16 cellular contexts compared by ENCODE assay signal in genomic region chr10:110885932-110886674, GRCh38. TPM values are rescaled to one million over a fixed set of nuclear protein-coding genes. Genes with fewer than 3 reads are reported as not detected.
A peak's percentile ranks its signal among the peaks of the same experiment; 100 is the strongest.
DNase-seq lines count a peak whose midpoint lies in the region; ATAC-seq, FAIRE-seq and TF ChIP-seq lines count a peak whose summit lies in the region.
"Had no signal": no experiment of that assay in that cellular context is flagged by ENCODE, and none has a peak within 500 bp of the region (broad histone marks: within the 10 kb centered on the region; RNA-seq: fewer than 3 reads in every experiment).

No MANE protein-coding gene starts in this region.

- H3K27ac Mint-ChIP-seq in CD4-positive, alpha-beta memory T cell = peak overlapping the region; percentile 5 to 84 (median 76)
- no peak overlapping the region for H3K27ac Mint-ChIP-seq in astrocyte (ENCODE audit: unreplicated experiment)
- H3K27ac Mint-ChIP-seq: activated CD4-positive, alpha-beta T cell treated with anti-CD3 and anti-CD28 coated beads, Interleukin-2, amount 10 ng/mL, durations not matched to agents 24 days and 14 days; T-helper 1 cell treated with Interleukin-12 subunit alpha and Interleukin-12 subunit beta and Interleukin-4 antibody, amounts not matched to agents 30 μg/mL and 1 μg/mL, for 36 hours had no signal

- no peak overlapping the region for H3K4me3 ChIP-seq in CD4-positive, alpha-beta memory T cell (ENCODE audit: low read length in 2 of 2)
- H3K4me3 ChIP-seq in astrocyte (ENCODE audit: insufficient read depth, low read depth, low read length) (no peak overlapping the region), neutrophil (ENCODE audit: low read depth in 1 of 2, low read length in 1 of 2) (no peak overlapping the region)

- peak overlapping the region; percentile 35 for H3K4me2 ChIP-seq in astrocyte (ENCODE audit: low read length)

- H3K79me2 ChIP-seq in astrocyte (ENCODE audit: insufficient read depth, low read length) = no peaks in the 10 kb centered on the region

- H3K4me3 Mint-ChIP-seq in CD4-positive, alpha-beta memory T cell = peak overlapping the region in 5 of 8 donors; percentile 1 to 57 (median 35)
- H3K4me3 Mint-ChIP-seq in astrocyte (ENCODE audit: unreplicated experiment) = no peak overlapping the region
- H3K4me3 Mint-ChIP-seq: activated CD4-positive, alpha-beta T cell treated with anti-CD3 and anti-CD28 coated beads, Interleukin-2, amount 10 ng/mL, durations not matched to agents 24 days and 14 days; T-helper 1 cell treated with Interleukin-12 subunit alpha and Interleukin-12 subunit beta and Interleukin-4 antibody, amounts not matched to agents 30 μg/mL and 1 μg/mL, for 36 hours had no signal

- DNase-seq in CD4-positive, alpha-beta memory T cell = no peak
- DNase-seq in GM19239 (ENCODE audit: insufficient read length, low spot score) (no peak), astrocyte (ENCODE audit: low read depth) (no peak), 8988T (no peak), COR-L47 (lab: John Stamatoyannopoulos, UW) (no peak)
- DNase-seq: activated CD4-positive, alpha-beta T cell treated with anti-CD3 and anti-CD28 coated beads, Interleukin-2, amount 10 ng/mL, durations not matched to agents 24 days and 14 days; activated gamma-delta T cell treated with Interleukin-2 at 50 U/mL for 16 hours; glutamatergic neuron; NCI-H1694; NCI-H524 treated with DMSO at 0.1 percent for 48 hours; right cardiac atrium; stimulated activated CD4-positive, alpha-beta T cell treated with anti-CD3 and anti-CD28 coated beads, Interleukin-2, amount 100 ng/mL, for 48 hours had no signal

- no peak overlapping the region for H2AFZ ChIP-seq in astrocyte (ENCODE audit: low read depth, low read length)

- POLR2A ChIA-PET in CD4-positive, alpha-beta memory T cell (lab: Charles Lee; ENCODE audit: partially characterized antibody) = interaction anchor here (0.9 to 2.2 kb wide), 7 partner anchors 8 to 84 kb away, joined by 3 to 9 read pairs (median 4); partner anchors contain the start of genes BBIP1 and SHOC2

- H3K27ac ChIP-seq in CD4-positive, alpha-beta memory T cell (ENCODE audit: low read depth, low read length) = peak overlapping the region; percentile 15
- H3K27ac ChIP-seq in astrocyte (ENCODE audit: low read depth, low read length) = no peak overlapping the region
- H3K27ac ChIP-seq in neutrophil = peak overlapping the region; percentile 12

- peaks cover 52% of the 10 kb centered on the region for H3K36me3 ChIP-seq in CD4-positive, alpha-beta memory T cell (ENCODE audit: insufficient read depth, low read length)
- H3K36me3 ChIP-seq in astrocyte (ENCODE audit: insufficient read depth, low read length) = peaks cover 18% of the 10 kb centered on the region
- H3K36me3 ChIP-seq in neutrophil = peaks cover 92% of the 10 kb centered on the region

- peaks cover 55 to 65% of the 10 kb centered on the region in 2 donors for H3K36me3 Mint-ChIP-seq in CD4-positive, alpha-beta memory T cell
- peaks cover 14% of the 10 kb centered on the region for H3K36me3 Mint-ChIP-seq in astrocyte (ENCODE audit: low read depth, unreplicated experiment)

- no peaks in the 10 kb centered on the region for H3K9me3 Mint-ChIP-seq in CD4-positive, alpha-beta memory T cell
- H3K9me3 Mint-ChIP-seq in astrocyte (ENCODE audit: unreplicated experiment) = no peaks in the 10 kb centered on the region
- H3K9me3 Mint-ChIP-seq: activated CD4-positive, alpha-beta T cell treated with anti-CD3 and anti-CD28 coated beads, Interleukin-2, amount 10 ng/mL, durations not matched to agents 24 days and 14 days; T-helper 1 cell treated with Interleukin-12 subunit alpha and Interleukin-12 subunit beta and Interleukin-4 antibody, amounts not matched to agents 30 μg/mL and 1 μg/mL, for 36 hours had no signal

- no peaks in the 10 kb centered on the region for H3K27me3 ChIP-seq in CD4-positive, alpha-beta memory T cell (ENCODE audit: insufficient read depth, low read length)
- H3K27me3 ChIP-seq in astrocyte (ENCODE audit: insufficient read depth, low read length) (no peaks in the 10 kb centered on the region), neutrophil (no peaks in the 10 kb centered on the region)

- no peaks in the 10 kb centered on the region for H3K9me3 ChIP-seq in CD4-positive, alpha-beta memory T cell (ENCODE audit: control insufficient read depth in 1 of 2, low read length in 2 of 2)
- no peaks in the 10 kb centered on the region for H3K9me3 ChIP-seq in astrocyte (ENCODE audit: insufficient read depth, low read depth, low read length)
- no peaks in the 10 kb centered on the region for H3K9me3 ChIP-seq in neutrophil

- H3K27me3 Mint-ChIP-seq in CD4-positive, alpha-beta memory T cell = no peaks in the 10 kb centered on the region
- no peaks in the 10 kb centered on the region for H3K27me3 Mint-ChIP-seq in astrocyte (ENCODE audit: low read depth, unreplicated experiment)
- H3K27me3 Mint-ChIP-seq: activated CD4-positive, alpha-beta T cell treated with anti-CD3 and anti-CD28 coated beads, Interleukin-2, amount 10 ng/mL, durations not matched to agents 24 days and 14 days had no signal

- TF ChIP-seq CTCF in astrocyte (IDR thresholded peaks at IDR 0.05; ENCODE audit: insufficient read depth, low read depth, low read length) = no peak
- no peak for TF ChIP-seq CTCF in neutrophil (IDR thresholded peaks at IDR 0.05)

- ATAC-seq in GM18909 (IDR thresholded peaks at IDR 0.05; ENCODE audit: poor library complexity, unreplicated experiment) = no peak
- ATAC-seq: right cardiac atrium had no signal

- CTCF ChIA-PET in CD4-positive, alpha-beta memory T cell (lab: Charles Lee; ENCODE audit: partially characterized antibody) = interaction anchor here (1.3 to 2.6 kb wide), 3 partner anchors 28 to 140 kb away, joined by 4 to 14 read pairs (median 4); no protein-coding TSS in a partner anchor

- H3K4me1 ChIP-seq in CD4-positive, alpha-beta memory T cell (ENCODE audit: insufficient read depth, low read length) = peaks cover 69% of the 10 kb centered on the region
- H3K4me1 ChIP-seq in astrocyte (ENCODE audit: insufficient read depth, low read length) (peaks cover 5% of the 10 kb centered on the region), neutrophil (ENCODE audit: control insufficient read depth in 1 of 2, insufficient read depth in 1 of 2, low read depth in 1 of 2, low read length in 1 of 2) (no peaks in the 10 kb centered on the region)

- FAIRE-seq in GM19239 (lab: Jason Lieb, UNC) (peak; percentile 57), astrocyte (lab: Jason Lieb, UNC) (no peak)
- FAIRE-seq: H1 had no signal

- peaks cover 45 to 75% (median 60%) of the 10 kb centered on the region in 4 donors for H3K4me1 Mint-ChIP-seq in CD4-positive, alpha-beta memory T cell
- no peaks in the 10 kb centered on the region for H3K4me1 Mint-ChIP-seq in astrocyte (ENCODE audit: low read depth, unreplicated experiment)

- no peak overlapping the region for H3K9ac ChIP-seq in astrocyte (ENCODE audit: low read length)

- no peaks in the 10 kb centered on the region for H4K20me1 ChIP-seq in astrocyte (ENCODE audit: insufficient read depth, low read length)

- intact Hi-C loops in CD4-positive, alpha-beta memory T cell (cut with micrococcal nuclease) = no loop called here

RNA-seq across cellular contexts. Expression of gene PDCD4, which starts 14.4 kb away (rescaled TPM):
- 100 to 1,000 TPM; 358 to 376 TPM for total RNA-seq in CD4-positive, alpha-beta memory T cell
- 100 to 1,000 TPM; 329 to 494 TPM for polyA plus RNA-seq in CD4-positive, alpha-beta memory T cell
- 79.9 and 84.2 TPM in 2 replicates for total RNA-seq in astrocyte

RNA-seq across cellular contexts. Expression of gene BBIP1, which starts 32.9 kb away (rescaled TPM):
- total RNA-seq in CD4-positive, alpha-beta memory T cell = 10 to 100 TPM; 42.9 to 46.8 TPM
- 10 to 100 TPM; 24.4 to 28.5 TPM for polyA plus RNA-seq in CD4-positive, alpha-beta memory T cell
- total RNA-seq in astrocyte = 24.1 and 26.3 TPM in 2 replicates

RNA-seq across cellular contexts. Expression of gene SHOC2, which starts 33.3 kb away (rescaled TPM):
- total RNA-seq in CD4-positive, alpha-beta memory T cell = 10 to 100 TPM; 67.9 to 69.4 TPM
- 10 to 100 TPM; 49.8 to 61.3 TPM for polyA plus RNA-seq in CD4-positive, alpha-beta memory T cell
- 80.7 and 82.0 TPM in 2 replicates for total RNA-seq in astrocyte
